Comparison of ENCODE assay signal across 8 cellular contexts in genomic region chr15:75368689-75369239, GRCh38. TPM values are rescaled to one million over a fixed set of nuclear protein-coding genes. Genes with fewer than 3 reads are reported as not detected.
A peak's percentile ranks its signal among the peaks of the same experiment; 100 is the strongest.
DNase-seq lines count a peak whose midpoint lies in the region; ATAC-seq, FAIRE-seq and TF ChIP-seq lines count a peak whose summit lies in the region.

No MANE protein-coding gene starts in this region.

- H3K9ac ChIP-seq in kidney (ENCODE audit: low read length in 2 of 2), result peak overlapping the region; percentile 85 to 93

- peak overlapping the region; percentile 94 for H3K4me3 ChIP-seq in GM08714 (ENCODE audit: low read length)
- H3K4me3 ChIP-seq in ascending aorta, result peak overlapping the region; percentile 94 to 98
- H3K4me3 ChIP-seq in kidney (ENCODE audit: low read length in 2 of 2), result peak overlapping the region; percentile 84 to 92
- peak overlapping the region; percentile 94 for H3K4me3 ChIP-seq in thoracic aorta

- H3K36me3 ChIP-seq in ascending aorta (peaks cover 41 to 66% of the 10 kb centered on the region in 2 donors), kidney (ENCODE audit: control insufficient read depth in 1 of 2, insufficient read depth in 2 of 2, low read length in 2 of 2) (peaks cover 37 to 52% of the 10 kb centered on the region in 2 donors), thoracic aorta (peaks cover 48% of the 10 kb centered on the region)

- peaks cover 5 to 8% of the 10 kb centered on the region in 2 donors for H3K4me1 ChIP-seq in ascending aorta
- peaks cover 15 to 17% of the 10 kb centered on the region in 2 donors for H3K4me1 ChIP-seq in kidney (ENCODE audit: control insufficient read depth in 1 of 2, insufficient read depth in 1 of 2, low read depth in 1 of 2, low read length in 2 of 2)
- H3K4me1 ChIP-seq in thoracic aorta (ENCODE audit: control insufficient read depth in 1 of 2, low read depth in 2 of 2), result peaks cover 6 to 16% of the 10 kb centered on the region in 2 donors

- TF ChIP-seq CTCF in ascending aorta (IDR thresholded peaks at IDR 0.05) (no peak), kidney (IDR thresholded peaks at IDR 0.05; ENCODE audit: borderline replicate concordance, extremely low read depth, insufficient read depth) (no peak), thoracic aorta (IDR thresholded peaks at IDR 0.05) (no peak)

- ATAC-seq in HG03045 (IDR thresholded peaks at IDR 0.05; ENCODE audit: unreplicated experiment) (peak; percentile 5), thoracic aorta (ENCODE audit: insufficient number of reproducible peaks, low FRiP score, low read depth) (no peak), GM18873 (IDR thresholded peaks at IDR 0.05; ENCODE audit: low FRiP score, unreplicated experiment) (no peak), GM21367 (IDR thresholded peaks at IDR 0.05; ENCODE audit: unreplicated experiment) (no peak), HG03521 (IDR thresholded peaks at IDR 0.05; ENCODE audit: unreplicated experiment) (no peak)

- no peaks in the 10 kb centered on the region for H3K27me3 ChIP-seq in ascending aorta
- no peaks in the 10 kb centered on the region for H3K27me3 ChIP-seq in thoracic aorta (replicated peaks; ENCODE audit: insufficient read depth)

- FAIRE-seq in kidney (lab: Jason Lieb, UNC), result no peak

- intact Hi-C loops in ascending aorta (cut with DNase I), result loop anchor here (1.0 to 10.0 kb wide), 5 partner anchors 20 to 434 kb away; partner anchors contain the start of genes PPCDC and SNUPN
- intact Hi-C loops in kidney (cut with DNase I), result no loop called here

- H3K27ac ChIP-seq in ascending aorta (peak overlapping the region; percentile 99), kidney (ENCODE audit: low read depth in 2 of 2, low read length in 2 of 2) (peak overlapping the region; percentile 86 to 99), thoracic aorta (peak overlapping the region; percentile 97 to 98)

- DNase-seq in ascending aorta (ENCODE audit: low spot score in 2 of 2) (no peak), kidney (no peak), thoracic aorta (ENCODE audit: low spot score) (no peak)

- no peaks in the 10 kb centered on the region for H3K9me3 ChIP-seq in ascending aorta
- no peaks in the 10 kb centered on the region for H3K9me3 ChIP-seq in kidney (ENCODE audit: control insufficient read depth in 1 of 2, low read length in 2 of 2)
- H3K9me3 ChIP-seq in thoracic aorta, result no peaks in the 10 kb centered on the region

RNA-seq across cellular contexts. Expression of gene MAN2C1, which starts 0.4 kb away (rescaled TPM):
- total RNA-seq in ascending aorta (447 TPM), kidney (246 TPM), thoracic aorta (100 to 1,000 TPM; 394 to 471 TPM)
- polyA plus RNA-seq in kidney (ENCODE audit: insufficient read depth, low read depth, low replicate concordance), result 126 TPM

RNA-seq across cellular contexts. Expression of gene NEIL1, which starts 21.9 kb away (rescaled TPM):
- total RNA-seq in ascending aorta (104 TPM), kidney (42.9 TPM), thoracic aorta (10 to 100 TPM; 47.8 to 62.3 TPM)
- polyA plus RNA-seq in kidney (ENCODE audit: insufficient read depth, low read depth, low replicate concordance), result 22.6 TPM

RNA-seq across cellular contexts. Expression of gene COMMD4, which starts 32.9 kb away (rescaled TPM):
- total RNA-seq in ascending aorta (54.8 TPM), kidney (67.6 TPM), thoracic aorta (10 to 100 TPM; 57.6 to 71.2 TPM)
- polyA plus RNA-seq in kidney (ENCODE audit: insufficient read depth, low read depth, low replicate concordance), result 162 TPM
